In the genomic region with DNA sequence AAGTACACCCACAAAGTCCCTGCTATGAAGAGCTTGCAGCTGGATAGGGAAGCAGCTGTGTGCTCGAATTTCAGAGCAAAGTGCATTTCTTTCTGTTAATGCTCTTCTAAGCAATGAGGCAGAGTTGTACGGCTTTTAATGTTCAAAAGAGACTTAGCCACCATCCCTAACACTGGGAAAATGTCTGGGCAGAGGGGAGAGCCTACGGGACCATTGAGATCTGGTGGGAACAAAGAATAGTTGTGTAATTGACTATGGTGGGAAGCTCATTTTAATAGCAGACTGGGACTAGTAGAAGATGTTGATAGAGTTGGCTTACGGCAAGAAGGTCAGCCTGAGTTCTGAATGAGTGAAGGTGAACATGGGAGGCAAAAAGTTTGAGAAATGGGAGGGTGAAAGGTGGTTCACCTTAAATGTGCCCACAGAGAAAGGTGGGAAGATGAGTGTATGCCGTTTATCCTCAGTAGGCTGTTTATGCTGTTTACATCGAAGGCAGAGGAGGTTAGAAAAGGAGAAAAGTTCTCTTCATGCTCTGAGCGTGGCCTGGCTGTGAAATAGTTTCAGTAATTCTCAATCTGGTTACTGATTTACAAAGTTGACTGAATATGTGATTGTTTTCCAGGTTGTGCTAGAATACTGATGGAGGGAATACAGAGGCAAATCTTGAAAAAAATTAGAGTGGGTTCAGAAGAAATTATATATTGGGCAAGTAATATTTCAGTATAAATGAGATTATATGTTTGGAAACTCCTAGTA, we compare ENCODE assay signal across 14 cellular contexts. TPM values are rescaled to one million over a fixed set of nuclear protein-coding genes. Genes with fewer than 3 reads are reported as not detected.
DNase-seq lines count a peak whose midpoint lies in the region; ATAC-seq and TF ChIP-seq lines count a peak whose summit lies in the region.
"Had no signal": no experiment of that assay in that cellular context is flagged by ENCODE, and none has a peak within 500 bp of the region (broad histone marks: within the 10 kb centered on the region; RNA-seq: fewer than 3 reads in every experiment).

No MANE protein-coding gene starts in this region.

- H3K27ac ChIP-seq in A673 (ENCODE audit: low read depth, low read length, poor library complexity, severe bottlenecking) = peak overlapping the region; percentile 51
- H3K27ac ChIP-seq: WERI-Rb-1 had no signal

- peaks cover 60% of the 10 kb centered on the region for H3K4me1 ChIP-seq in A673 (ENCODE audit: insufficient read depth, low read length, poor library complexity, severe bottlenecking)

- POLR2A ChIA-PET in A673 (lab: Charles Lee; ENCODE audit: low non-redundant PET) = no interaction called here

- no peaks in the 10 kb centered on the region for H3K9me3 ChIP-seq in A673 (ENCODE audit: low read depth, low read length, poor library complexity, severe bottlenecking)

- TF ChIP-seq CTCF in A673 (conservative IDR thresholded peaks at IDR 0.05; ENCODE audit: low read depth, low read length) (no peak), epithelial cell of proximal tubule (conservative IDR thresholded peaks at IDR 0.05; ENCODE audit: low read depth, low read length) (no peak)

- intact Hi-C loops in A673 (cut with micrococcal nuclease; ENCODE audit: unreplicated experiment) = no loop called here

- CTCF ChIA-PET in A673 (lab: Charles Lee) = no interaction called here

- no peaks in the 10 kb centered on the region for H3K36me3 ChIP-seq in A673 (ENCODE audit: insufficient read depth, low read length, poor library complexity, severe bottlenecking)
- H3K36me3 ChIP-seq: WERI-Rb-1 had no signal

- H3K27me3 ChIP-seq in A673 (replicated peaks; ENCODE audit: insufficient read depth, low read depth, low read length, poor library complexity) = no peaks in the 10 kb centered on the region

- H3K4me3 ChIP-seq in A673 (ENCODE audit: low read depth, low read length, poor library complexity, severe bottlenecking) (no peak overlapping the region), epithelial cell of proximal tubule (ENCODE audit: low read depth, low read length) (peak overlapping the region; percentile 32)
- H3K4me3 ChIP-seq: smooth muscle cell had no signal

- peak; percentile 22 for ATAC-seq in GM19351 (IDR thresholded peaks at IDR 0.05; ENCODE audit: unreplicated experiment)
- ATAC-seq in HG02943 (IDR thresholded peaks at IDR 0.05; ENCODE audit: low read depth, unreplicated experiment) = peak; percentile 49
- no peak for ATAC-seq in GM21717 (IDR thresholded peaks at IDR 0.05; ENCODE audit: unreplicated experiment)

- BruUV-seq in A673 (replicated peaks; lab: Mats Ljungman, UMichigan) = no TSS peak

- DNase-seq in A673 (ENCODE audit: low spot score) (peak; percentile 37), epithelial cell of proximal tubule (ENCODE audit: low read depth) (no peak), DMS53 treated with DMSO at 0.1 percent for 48 hours (lab: John Stamatoyannopoulos, UW; ENCODE audit: unreplicated experiment) (no peak), NCI-H187 treated with DMSO at 0.1 percent for 48 hours (lab: John Stamatoyannopoulos, UW) (no peak), SK-N-DZ (ENCODE audit: low spot score) (no peak)
- DNase-seq: DND-41, kidney glomerular epithelial cell, NCI-H524 treated with DMSO at 0.1 percent for 48 hours, nephron progenitor cell, WERI-Rb-1 had no signal

RNA-seq across cellular contexts. Expression of a gene that starts 22.9 kb away (rescaled TPM):
- 2.4 and 4.7 TPM in 2 replicates for total RNA-seq in A673 (2021)
- 0.07 and 0.69 TPM in 2 replicates for total RNA-seq in epithelial cell of proximal tubule
- 1.6 TPM in 1 of 2 replicates, not detected in the other for polyA plus RNA-seq in SK-N-DZ (2014; cell fraction: cytosol; rRNA removed)
- polyA plus RNA-seq in SK-N-DZ (2014; cell fraction: nucleus; rRNA removed) = 0.09 and 0.11 TPM in 2 replicates
- polyA plus RNA-seq: smooth muscle cell had no signal

RNA-seq across cellular contexts. Expression of a gene that starts 24.0 kb away (rescaled TPM):
- total RNA-seq in A673 (2021) = 77.2 and 77.7 TPM in 2 replicates
- 122 and 134 TPM in 2 replicates for total RNA-seq in epithelial cell of proximal tubule
- 34.3 and 40.3 TPM in 2 replicates for polyA plus RNA-seq in SK-N-DZ (2014; cell fraction: cytosol; rRNA removed)
- polyA plus RNA-seq in SK-N-DZ (2014; cell fraction: nucleus; rRNA removed) = 35.9 and 36.2 TPM in 2 replicates
